7 cellular contexts compared by ENCODE assay signal in genomic region chr17:8173871-8174322, GRCh38. TPM values are rescaled to one million over a fixed set of nuclear protein-coding genes. Genes with fewer than 3 reads are reported as not detected.
DNase-seq lines count a peak whose midpoint lies in the region; ATAC-seq and TF ChIP-seq lines count a peak whose summit lies in the region.

No MANE protein-coding gene starts in this region.

- H3T11ph ChIP-seq in H9 (ENCODE audit: low read length): no peak overlapping the region

- H3K27me3 ChIP-seq in H9 (ENCODE audit: insufficient read depth, low read length): no peaks in the 10 kb centered on the region
- H3K27me3 ChIP-seq in SK-N-SH (ENCODE audit: insufficient read depth): no peaks in the 10 kb centered on the region
- H3K27me3 ChIP-seq in gastrocnemius medialis: no peaks in the 10 kb centered on the region

- TF ChIP-seq POLR2A in gastrocnemius medialis (IDR thresholded peaks at IDR 0.05): no peak

- DNase-seq in H9: no peak
- DNase-seq in SK-N-SH: no peak
- DNase-seq in foreskin fibroblast: no peak
- DNase-seq in gastrocnemius medialis: no peak
- DNase-seq in HT-29 (ENCODE audit: low spot score): no peak
- DNase-seq in glomerular visceral epithelial cell (ENCODE audit: extremely low spot score): no peak

- H3K4me1 ChIP-seq in H9 (ENCODE audit: insufficient read depth, low read length) (peaks cover 5% of the 10 kb centered on the region; the same call in 1 of the 2 replicates), SK-N-SH (ENCODE audit: control insufficient read depth in 1 of 2, insufficient read depth in 2 of 2, low read depth in 1 of 2, low read length in 1 of 2) (peaks cover 6 to 28% of the 10 kb centered on the region in 2 experiments; a peak in 2 of 4 replicates), gastrocnemius medialis (peaks cover 8 to 25% of the 10 kb centered on the region in 2 donors)

- H3K9me2 ChIP-seq in SK-N-SH: no peaks in the 10 kb centered on the region

- H4K20me1 ChIP-seq in H9 (ENCODE audit: control insufficient read depth, insufficient read depth, insufficient read length) (no peaks in the 10 kb centered on the region), SK-N-SH (ENCODE audit: insufficient read depth) (no peaks in the 10 kb centered on the region)

- H3K14ac ChIP-seq in H9 (ENCODE audit: insufficient read depth, low read length): no peak overlapping the region

- no peak overlapping the region for H3K4ac ChIP-seq in H9 (ENCODE audit: low read depth, low read length)

- no peak for TF ChIP-seq EP300 in SK-N-SH (IDR thresholded peaks at IDR 0.05; ENCODE audit: borderline replicate concordance in 1 of 2, low read depth in 1 of 2, low read length in 1 of 2)

- no peak overlapping the region for H2BK12ac ChIP-seq in H9 (ENCODE audit: insufficient read length, low read depth, low read length)

- H2BK5ac ChIP-seq in H9 (ENCODE audit: insufficient read length, low read length): no peak overlapping the region

- H3K36me3 ChIP-seq in SK-N-SH (replicated peaks in 1 of 2; ENCODE audit: control insufficient read depth in 1 of 2, insufficient read depth in 2 of 2, low read length in 1 of 2): no peaks in the 10 kb centered on the region
- no peaks in the 10 kb centered on the region for H3K36me3 ChIP-seq in gastrocnemius medialis

- peak overlapping the region; percentile 22 for H3K56ac ChIP-seq in H9 (ENCODE audit: insufficient read length, low read depth, low read length)

- H3F3A ChIP-seq in SK-N-SH (replicated peaks; ENCODE audit: insufficient read depth): peaks cover 21% of the 10 kb centered on the region

- H3K27ac ChIP-seq in H9 (ENCODE audit: insufficient read length, low read depth, low read length) (peak overlapping the region; percentile 49), SK-N-SH (ENCODE audit: low read depth in 2 of 2, low read length in 1 of 2) (peak overlapping the region; percentile 97 to 98), gastrocnemius medialis (peak overlapping the region; percentile 77 to 91 (median 85))

- in situ Hi-C loops in gastrocnemius medialis (cut with MboI; ENCODE audit: low sequenced_read_pairs in 4 of 4): loop anchor here in 1 of 4 donors (10.0 kb wide), 1 partner anchor 49 kb away; the partner anchor contains the start of gene HES7

- H2BK15ac ChIP-seq in H9 (ENCODE audit: low read depth, low read length): no peak overlapping the region

- H3K9me3 ChIP-seq in H9 (ENCODE audit: control insufficient read depth, low read depth, low read length) (no peaks in the 10 kb centered on the region), SK-N-SH (no peaks in the 10 kb centered on the region), gastrocnemius medialis (no peaks in the 10 kb centered on the region)

- H2AFZ ChIP-seq in H9 (ENCODE audit: low read length): no peak overlapping the region
- H2AFZ ChIP-seq in SK-N-SH (ENCODE audit: low read depth): peak overlapping the region; percentile 57

- H3K4me3 ChIP-seq in SK-N-SH (ENCODE audit: low read depth in 2 of 2, low read length in 1 of 2): peak overlapping the region; percentile 38 to 54
- peak overlapping the region; percentile 53 to 64 for H3K4me3 ChIP-seq in foreskin fibroblast (ENCODE audit: low read depth in 1 of 2, low read length in 2 of 2)
- peak overlapping the region; percentile 29 to 54 (median 45) for H3K4me3 ChIP-seq in gastrocnemius medialis

- H3K4me1 Mint-ChIP-seq in H9: peaks cover 26 to 28% of the 10 kb centered on the region in 2 experiments

- WGBS in H9 (ENCODE audit: extremely low coverage, insufficient read length, low lambda C conversion rate): no CpG with 5 or more reads among the region's 14 CpGs
- WGBS in SK-N-SH (ENCODE audit: low lambda C conversion rate): 7% methylated on average over 14 of the region's 14 CpGs

- H4K5ac ChIP-seq in H9 (ENCODE audit: insufficient read length, low read depth, low read length): no peak overlapping the region

- no peak overlapping the region for H3K18ac ChIP-seq in H9 (ENCODE audit: insufficient read length, low read depth, low read length)

- TF ChIP-seq RAD21 in SK-N-SH (IDR thresholded peaks at IDR 0.05; ENCODE audit: low read length): no peak

- TF ChIP-seq CTCF in H9 (conservative IDR thresholded peaks at IDR 0.05): no peak
- TF ChIP-seq CTCF in SK-N-SH (IDR thresholded peaks at IDR 0.05): no peak
- no peak for TF ChIP-seq CTCF in foreskin fibroblast (IDR thresholded peaks at IDR 0.05; ENCODE audit: low read depth, low read length)
- TF ChIP-seq CTCF in gastrocnemius medialis (IDR thresholded peaks at IDR 0.05 in 4 of 5, conservative IDR thresholded peaks at IDR 0.05 in 1 of 5): no peak

- ATAC-seq in gastrocnemius medialis (no peak), HG03139 (IDR thresholded peaks at IDR 0.05; ENCODE audit: unreplicated experiment) (no peak)

- no peaks in the 10 kb centered on the region; a peak in 1 of 5 replicates for H3K9me3 Mint-ChIP-seq in H9

- CTCF ChIA-PET in SK-N-SH (lab: Yijun Ruan, JAX): interaction anchor here (0.9 to 2.0 kb wide), 7 partner anchors 10 to 35 kb away, joined by 3 to 9 read pairs (median 5); no protein-coding TSS in a partner anchor

- H3K9ac ChIP-seq in H9 (ENCODE audit: extremely low read depth, insufficient read length, low read length): peak overlapping the region; percentile 35
- H3K9ac ChIP-seq in SK-N-SH: peak overlapping the region; percentile 82

- H2AK5ac ChIP-seq in H9 (ENCODE audit: insufficient read length, low read length): no peak overlapping the region

- no peak overlapping the region for H2BK120ac ChIP-seq in H9 (ENCODE audit: low read depth, low read length, poor library complexity, severe bottlenecking)

- H3K79me1 ChIP-seq in H9 (ENCODE audit: insufficient read depth, low read depth, low read length, poor library complexity, severe bottlenecking): no peaks in the 10 kb centered on the region

- H3K23me2 ChIP-seq in H9 (ENCODE audit: insufficient read length, low read depth, low read length, poor library complexity, severe bottlenecking): peaks cover 10% of the 10 kb centered on the region

- POLR2A ChIA-PET in SK-N-SH (lab: Yijun Ruan, JAX): interaction anchor here (0.6 to 1.3 kb wide), 24 partner anchors 10 to 121 kb away, joined by 3 to 36 read pairs (median 6); partner anchors contain the start of genes AURKB, BORCS6, CTC1 and HES7

- H3K27me3 Mint-ChIP-seq in H9 (ENCODE audit: low read depth): no peaks in the 10 kb centered on the region

- H3K36me3 Mint-ChIP-seq in H9 (ENCODE audit: insufficient read depth in 1 of 3, low read depth in 3 of 3): no peaks in the 10 kb centered on the region

- H3K23ac ChIP-seq in H9 (ENCODE audit: insufficient read length, low read depth, low read length): no peak overlapping the region

- no peak overlapping the region for H4K8ac ChIP-seq in H9 (replicated peaks; ENCODE audit: insufficient read length, low read depth, low read length)

- peak overlapping the region; percentile 100; a peak in 6 of 7 replicates for H3K27ac Mint-ChIP-seq in H9

- no peak overlapping the region for H2BK20ac ChIP-seq in H9 (ENCODE audit: low read depth, low read length, poor library complexity, severe bottlenecking)

- peak overlapping the region; percentile 74 to 90 for H3K4me3 Mint-ChIP-seq in H9

- H3K4me2 ChIP-seq in H9 (ENCODE audit: insufficient read depth, insufficient read length, low read length) (peak overlapping the region; percentile 67), SK-N-SH (peak overlapping the region; percentile 87)

- intact Hi-C loops in gastrocnemius medialis (cut with DNase I; ENCODE audit: low total_unique reads): loop anchor here (1.0 kb wide), 2 partner anchors 10 to 12 kb away; no protein-coding TSS in a partner anchor

- H3K79me2 ChIP-seq in H9 (ENCODE audit: insufficient read depth, low read length): no peaks in the 10 kb centered on the region
- H3K79me2 ChIP-seq in SK-N-SH (ENCODE audit: insufficient read depth): peaks cover 9% of the 10 kb centered on the region

- no peak overlapping the region for H4K91ac ChIP-seq in H9 (ENCODE audit: insufficient read length, low read depth, low read length)

TF ChIP-seq in SK-N-SH, 30 proteins besides CTCF, POLR2A, EP300 and RAD21:
- TF ChIP-seq YY1 (IDR thresholded peaks at IDR 0.05; ENCODE audit: low read depth) (0 out of 2 replicates have a peak, but pooled peaks have one; percentile 25), SIN3A (IDR thresholded peaks at IDR 0.05; ENCODE audit: borderline replicate concordance, low read depth, low read length) (no peak)

RNA-seq across cellular contexts. Expression of gene TMEM107, which starts 2.3 kb away (rescaled TPM):
- total RNA-seq in H9 (2021): 12.7 and 14.3 TPM in 2 replicates
- polyA plus RNA-seq in SK-N-SH (2012; rRNA removed): 18.6 and 19.2 TPM in 2 replicates
- 16.7 and 17.7 TPM in 2 replicates for polyA plus RNA-seq in SK-N-SH (2012; cell fraction: cytosol; rRNA removed)
- polyA plus RNA-seq in SK-N-SH (2012; cell fraction: nucleus; rRNA removed): 16.7 and 21.4 TPM in 2 replicates
- 1 to 10 TPM in 3 of 4 donors, under 1 TPM in 1; 0.75 to 5.7 (median 3.1) TPM for total RNA-seq in gastrocnemius medialis
- 12.6 and 14.5 TPM in 2 replicates for total RNA-seq in HT-29 (2014; rRNA removed; shearing (Covaris generic))

RNA-seq across cellular contexts. Expression of gene VAMP2, which starts 11.1 kb away (rescaled TPM):
- total RNA-seq in H9 (2021): 22.8 and 22.9 TPM in 2 replicates
- polyA plus RNA-seq in SK-N-SH (2012; rRNA removed): 42.0 and 43.4 TPM in 2 replicates
- 39.1 and 45.5 TPM in 2 replicates for polyA plus RNA-seq in SK-N-SH (2012; cell fraction: cytosol; rRNA removed)
- 81.4 and 130 TPM in 2 replicates for polyA plus RNA-seq in SK-N-SH (2012; cell fraction: nucleus; rRNA removed)
- 10 to 100 TPM; 10.9 to 37.0 (median 25.7) TPM for total RNA-seq in gastrocnemius medialis
- 4.9 and 5.8 TPM in 2 replicates for total RNA-seq in HT-29 (2014; rRNA removed; shearing (Covaris generic))

RNA-seq across cellular contexts. Expression of gene BORCS6, which starts 16.1 kb away (rescaled TPM):
- total RNA-seq in H9 (2021): 3.1 and 3.4 TPM in 2 replicates
- polyA plus RNA-seq in SK-N-SH (2012; rRNA removed): 3.7 and 4.3 TPM in 2 replicates
- 2.1 and 3.5 TPM in 2 replicates for polyA plus RNA-seq in SK-N-SH (2012; cell fraction: cytosol; rRNA removed)
- 2.9 and 3.5 TPM in 2 replicates for polyA plus RNA-seq in SK-N-SH (2012; cell fraction: nucleus; rRNA removed)
- total RNA-seq in gastrocnemius medialis: 10 to 100 TPM; 16.2 to 34.5 (median 26.2) TPM
- total RNA-seq in HT-29 (2014; rRNA removed; shearing (Covaris generic)): 12.4 and 12.8 TPM in 2 replicates

RNA-seq across cellular contexts. Expression of gene PER1, which starts 21.7 kb away (rescaled TPM):
- 36.5 and 37.2 TPM in 2 replicates for total RNA-seq in H9 (2021)
- polyA plus RNA-seq in SK-N-SH (2012; rRNA removed): 32.7 and 56.8 TPM in 2 replicates
- 2.7 and 4.0 TPM in 2 replicates for polyA plus RNA-seq in SK-N-SH (2012; cell fraction: cytosol; rRNA removed)
- polyA plus RNA-seq in SK-N-SH (2012; cell fraction: nucleus; rRNA removed): 201 and 297 TPM in 2 replicates
- total RNA-seq in gastrocnemius medialis: 100 to 1,000 TPM; 105 to 263 (median 164) TPM
- 37.1 and 43.5 TPM in 2 replicates for total RNA-seq in HT-29 (2014; rRNA removed; shearing (Covaris generic))

RNA-seq across cellular contexts. Expression of gene AURKB, which starts 36.5 kb away (rescaled TPM):
- total RNA-seq in H9 (2021) (160 and 171 TPM in 2 replicates), gastrocnemius medialis (1 to 10 TPM in 1 of 4 donors, not detected in 3; 2.3 TPM)
- 28.8 and 43.9 TPM in 2 replicates for polyA plus RNA-seq in SK-N-SH (2012; rRNA removed)
- 23.4 and 32.0 TPM in 2 replicates for polyA plus RNA-seq in SK-N-SH (2012; cell fraction: cytosol; rRNA removed)
- polyA plus RNA-seq in SK-N-SH (2012; cell fraction: nucleus; rRNA removed): 104 and 168 TPM in 2 replicates
- total RNA-seq in HT-29 (2014; rRNA removed; shearing (Covaris generic)): 75.0 and 84.9 TPM in 2 replicates
